1 cellular context compared by ENCODE assay signal in genomic region chr14:102819176-102819628, GRCh38.
A peak's percentile ranks its signal among the peaks of the same experiment; 100 is the strongest.
TF ChIP-seq lines count a peak whose summit lies in the region.

No MANE protein-coding gene starts in this region.

TF ChIP-seq in HepG2, 621 proteins besides CTCF, POLR2A, EP300 and RAD21 (continued from another document):
- no peak for TF ChIP-seq SP2 (CRISPR knock-in tag; IDR thresholded peaks at IDR 0.05)
- no peak for TF ChIP-seq SOX13 (IDR thresholded peaks at IDR 0.05)
- 0 out of 4 replicates have a peak, but pooled peaks of 1 of the 2 experiments have one; percentile 13 for TF ChIP-seq SOX13 (CRISPR knock-in tag; conservative IDR thresholded peaks at IDR 0.05 in 1 of 2, IDR thresholded peaks at IDR 0.05 in 1 of 2)
- 0 out of 4 replicates have a peak, but pooled peaks of 1 of the 2 experiments have one; percentile 22 for TF ChIP-seq KLF16 (CRISPR knock-in tag; IDR thresholded peaks at IDR 0.05)
- 0 out of 2 replicates have a peak, but pooled peaks have one; percentile 55 for TF ChIP-seq POGK (CRISPR knock-in tag; conservative IDR thresholded peaks at IDR 0.05)
- no peak for TF ChIP-seq AGO1 (IDR thresholded peaks at IDR 0.05; ENCODE audit: low read depth, low read length, poor library complexity, severe bottlenecking)
- TF ChIP-seq ETV5 (CRISPR knock-in tag; IDR thresholded peaks at IDR 0.05; ENCODE audit: borderline replicate concordance): peak; percentile 15; the same call in 1 of the 2 replicates
- 0 out of 2 replicates have a peak, but pooled peaks have one; percentile 33 for TF ChIP-seq SOX5 (CRISPR knock-in tag; IDR thresholded peaks at IDR 0.05; ENCODE audit: borderline replicate concordance)
- no peak for TF ChIP-seq SRF (IDR thresholded peaks at IDR 0.05; ENCODE audit: low read depth, low read length)
- TF ChIP-seq ZMAT3 (CRISPR knock-in tag; conservative IDR thresholded peaks at IDR 0.05): no peak
- 0 out of 2 replicates have a peak, but pooled peaks have one; percentile 19 for TF ChIP-seq ZNF292 (CRISPR knock-in tag; IDR thresholded peaks at IDR 0.05; ENCODE audit: borderline replicate concordance, low read depth)
- TF ChIP-seq HNRNPUL1 (IDR thresholded peaks at IDR 0.05; ENCODE audit: low read depth, low read length): no peak
- TF ChIP-seq SALL1 (CRISPR knock-in tag; IDR thresholded peaks at IDR 0.05): peak; percentile 41; the same call in 1 of the 2 replicates
- no peak for TF ChIP-seq ZSCAN20 (CRISPR knock-in tag; IDR thresholded peaks at IDR 0.05; ENCODE audit: borderline replicate concordance)
- no peak for TF ChIP-seq NONO (IDR thresholded peaks at IDR 0.05)
- peak; percentile 33; the same call in 1 of the 2 replicates for TF ChIP-seq NONO (CRISPR knock-in tag; conservative IDR thresholded peaks at IDR 0.05)
- 0 out of 2 replicates have a peak, but pooled peaks have one; percentile 40 for TF ChIP-seq HDAC2 (CRISPR knock-in tag; IDR thresholded peaks at IDR 0.05)
- peak; percentile 54 for TF ChIP-seq ZNF687 (CRISPR knock-in tag; IDR thresholded peaks at IDR 0.05)
- TF ChIP-seq ZNF263 (CRISPR knock-in tag; IDR thresholded peaks at IDR 0.05): no peak
- no peak for TF ChIP-seq NFYB (CRISPR knock-in tag; IDR thresholded peaks at IDR 0.05)
- TF ChIP-seq, protein P1, sequence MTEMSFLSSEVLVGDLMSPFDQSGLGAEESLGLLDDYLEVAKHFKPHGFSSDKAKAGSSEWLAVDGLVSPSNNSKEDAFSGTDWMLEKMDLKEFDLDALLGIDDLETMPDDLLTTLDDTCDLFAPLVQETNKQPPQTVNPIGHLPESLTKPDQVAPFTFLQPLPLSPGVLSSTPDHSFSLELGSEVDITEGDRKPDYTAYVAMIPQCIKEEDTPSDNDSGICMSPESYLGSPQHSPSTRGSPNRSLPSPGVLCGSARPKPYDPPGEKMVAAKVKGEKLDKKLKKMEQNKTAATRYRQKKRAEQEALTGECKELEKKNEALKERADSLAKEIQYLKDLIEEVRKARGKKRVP (CRISPR knock-in tag; IDR thresholded peaks at IDR 0.05): peak in 1 of 2 experiments; percentile 89; a peak in 2 of 4 replicates
- no peak for TF ChIP-seq SNAI1 (CRISPR knock-in tag; IDR thresholded peaks at IDR 0.05; ENCODE audit: borderline replicate concordance)
- TF ChIP-seq MAX (IDR thresholded peaks at IDR 0.05): peak; percentile 57
- TF ChIP-seq SAP130 (CRISPR knock-in tag; IDR thresholded peaks at IDR 0.05; ENCODE audit: low read depth): peak; percentile 52; the same call in 1 of the 2 replicates
- no peak for TF ChIP-seq PHF5A (CRISPR knock-in tag; IDR thresholded peaks at IDR 0.05; ENCODE audit: low read depth, unreplicated experiment)
- peak; percentile 54; the same call in 1 of the 2 replicates for TF ChIP-seq ZBTB38 (CRISPR knock-in tag; IDR thresholded peaks at IDR 0.05)
- TF ChIP-seq, protein P2, sequence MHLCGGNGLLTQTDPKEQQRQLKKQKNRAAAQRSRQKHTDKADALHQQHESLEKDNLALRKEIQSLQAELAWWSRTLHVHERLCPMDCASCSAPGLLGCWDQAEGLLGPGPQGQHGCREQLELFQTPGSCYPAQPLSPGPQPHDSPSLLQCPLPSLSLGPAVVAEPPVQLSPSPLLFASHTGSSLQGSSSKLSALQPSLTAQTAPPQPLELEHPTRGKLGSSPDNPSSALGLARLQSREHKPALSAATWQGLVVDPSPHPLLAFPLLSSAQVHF (CRISPR knock-in tag; IDR thresholded peaks at IDR 0.05): no peak
- TF ChIP-seq GATAD2A (CRISPR knock-in tag; IDR thresholded peaks at IDR 0.05): peak; percentile 44; the same call in 1 of the 2 replicates
- no peak for TF ChIP-seq ZNF709 (CRISPR knock-in tag; IDR thresholded peaks at IDR 0.05)
- TF ChIP-seq EZH2 (conservative IDR thresholded peaks at IDR 0.05; ENCODE audit: low read depth, low read length): no peak
- TF ChIP-seq E2F1 (CRISPR knock-in tag; IDR thresholded peaks at IDR 0.05): no peak
- TF ChIP-seq CEBPG (CRISPR knock-in tag; IDR thresholded peaks at IDR 0.05): peak; percentile 23
- 0 out of 2 replicates have a peak, but pooled peaks have one; percentile 27 for TF ChIP-seq IRF9 (CRISPR knock-in tag; IDR thresholded peaks at IDR 0.05; ENCODE audit: borderline replicate concordance)
- no peak for TF ChIP-seq KMT2A (CRISPR knock-in tag; IDR thresholded peaks at IDR 0.05)
- 0 out of 2 replicates have a peak, but pooled peaks have one; percentile 33 for TF ChIP-seq DNMT3B (CRISPR knock-in tag; conservative IDR thresholded peaks at IDR 0.05)
- TF ChIP-seq KAT8 (CRISPR knock-in tag; IDR thresholded peaks at IDR 0.05): no peak
- no peak for TF ChIP-seq ZSCAN25 (CRISPR knock-in tag; IDR thresholded peaks at IDR 0.05)
- TF ChIP-seq, protein P3, sequence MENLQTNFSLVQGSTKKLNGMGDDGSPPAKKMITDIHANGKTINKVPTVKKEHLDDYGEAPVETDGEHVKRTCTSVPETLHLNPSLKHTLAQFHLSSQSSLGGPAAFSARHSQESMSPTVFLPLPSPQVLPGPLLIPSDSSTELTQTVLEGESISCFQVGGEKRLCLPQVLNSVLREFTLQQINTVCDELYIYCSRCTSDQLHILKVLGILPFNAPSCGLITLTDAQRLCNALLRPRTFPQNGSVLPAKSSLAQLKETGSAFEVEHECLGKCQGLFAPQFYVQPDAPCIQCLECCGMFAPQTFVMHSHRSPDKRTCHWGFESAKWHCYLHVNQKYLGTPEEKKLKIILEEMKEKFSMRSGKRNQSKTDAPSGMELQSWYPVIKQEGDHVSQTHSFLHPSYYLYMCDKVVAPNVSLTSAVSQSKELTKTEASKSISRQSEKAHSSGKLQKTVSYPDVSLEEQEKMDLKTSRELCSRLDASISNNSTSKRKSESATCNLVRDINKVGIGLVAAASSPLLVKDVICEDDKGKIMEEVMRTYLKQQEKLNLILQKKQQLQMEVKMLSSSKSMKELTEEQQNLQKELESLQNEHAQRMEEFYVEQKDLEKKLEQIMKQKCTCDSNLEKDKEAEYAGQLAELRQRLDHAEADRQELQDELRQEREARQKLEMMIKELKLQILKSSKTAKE (CRISPR knock-in tag; IDR thresholded peaks at IDR 0.05; ENCODE audit: borderline replicate concordance): no peak
- 0 out of 2 replicates have a peak, but pooled peaks have one; percentile 17 for TF ChIP-seq FOXA3 (CRISPR knock-in tag; IDR thresholded peaks at IDR 0.05)
- peak; percentile 35; the same call in 1 of the 2 replicates for TF ChIP-seq TBX2 (CRISPR knock-in tag; IDR thresholded peaks at IDR 0.05; ENCODE audit: borderline replicate concordance)
- no peak for TF ChIP-seq CEBPB (IDR thresholded peaks at IDR 0.05; ENCODE audit: borderline replicate concordance, low read depth, low read length)
- TF ChIP-seq DPF2 (CRISPR knock-in tag; IDR thresholded peaks at IDR 0.05; ENCODE audit: borderline replicate concordance, low read depth): no peak
- peak; percentile 28; the same call in 1 of the 2 replicates for TF ChIP-seq UBTF (CRISPR knock-in tag; IDR thresholded peaks at IDR 0.05)
- TF ChIP-seq, protein P4, sequence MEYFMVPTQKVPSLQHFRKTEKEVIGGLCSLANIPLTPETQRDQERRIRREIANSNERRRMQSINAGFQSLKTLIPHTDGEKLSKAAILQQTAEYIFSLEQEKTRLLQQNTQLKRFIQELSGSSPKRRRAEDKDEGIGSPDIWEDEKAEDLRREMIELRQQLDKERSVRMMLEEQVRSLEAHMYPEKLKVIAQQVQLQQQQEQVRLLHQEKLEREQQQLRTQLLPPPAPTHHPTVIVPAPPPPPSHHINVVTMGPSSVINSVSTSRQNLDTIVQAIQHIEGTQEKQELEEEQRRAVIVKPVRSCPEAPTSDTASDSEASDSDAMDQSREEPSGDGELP (IDR thresholded peaks at IDR 0.05; ENCODE audit: borderline replicate concordance, low read depth): peak; percentile 63; the same call in 1 of the 2 replicates
- TF ChIP-seq ZNF382 (CRISPR knock-in tag; IDR thresholded peaks at IDR 0.05; ENCODE audit: borderline replicate concordance): no peak
- TF ChIP-seq MXI1 (IDR thresholded peaks at IDR 0.05; ENCODE audit: borderline replicate concordance, low read depth, low read length): peak; percentile 37; the same call in 1 of the 3 replicates
